ENCODE assay signal across 8 cellular contexts in genomic region chr6:1596088-1596852, GRCh38. TPM values are rescaled to one million over a fixed set of nuclear protein-coding genes. Genes with fewer than 3 reads are reported as not detected.
DNase-seq lines count a peak whose midpoint lies in the region; ATAC-seq and TF ChIP-seq lines count a peak whose summit lies in the region.

No MANE protein-coding gene starts in this region.

- no peaks in the 10 kb centered on the region for H3K9me3 ChIP-seq in OCI-LY1 (ENCODE audit: low read length)
- no peaks in the 10 kb centered on the region for H3K9me3 ChIP-seq in neuron (ENCODE audit: low read length)
- H3K9me3 ChIP-seq in thyroid gland: no peaks in the 10 kb centered on the region

- H3K4me3 ChIP-seq in OCI-LY1 (ENCODE audit: low read depth, low read length, poor library complexity, severe bottlenecking) (no peak overlapping the region), fibroblast of pulmonary artery (replicated peaks; ENCODE audit: low read depth, low read length) (peak overlapping the region; percentile 40), neuron (ENCODE audit: low read length) (peak overlapping the region; percentile 34), thyroid gland (replicated peaks in 1 of 3) (no peak overlapping the region)

- H3K27ac ChIP-seq in OCI-LY1 (ENCODE audit: low read depth, low read length, poor library complexity, severe bottlenecking) (no peak overlapping the region), thyroid gland (no peak overlapping the region)

- DNase-seq in EH (ENCODE audit: low read depth) (peak; percentile 58), fibroblast of pulmonary artery (ENCODE audit: low read depth) (peak; percentile 60), thyroid gland (peak; percentile 64 to 76), globus pallidus (ENCODE audit: low spot score) (no peak)
- peak; percentile 68 to 78 for DNase-seq in activated T-cell treated with anti-CD3 and anti-CD28 coated beads, Interleukin-2, amount 50 U/mL, for 48 hours

- no peaks in the 10 kb centered on the region for H4K20me1 ChIP-seq in OCI-LY1 (ENCODE audit: insufficient read depth, low read length)

- H3K4me1 ChIP-seq in OCI-LY1 (ENCODE audit: insufficient read depth, low read length, severe bottlenecking): no peaks in the 10 kb centered on the region
- H3K4me1 ChIP-seq in neuron (ENCODE audit: insufficient read depth, low read length): peaks cover 9% of the 10 kb centered on the region
- H3K4me1 ChIP-seq in thyroid gland: peaks cover 0 to 7% of the 10 kb centered on the region in 2 donors

- H3K27me3 ChIP-seq in OCI-LY1 (ENCODE audit: insufficient read depth, low read length): peaks cover 12% of the 10 kb centered on the region; the same call in 1 of the 2 replicates
- peaks cover 8% of the 10 kb centered on the region for H3K27me3 ChIP-seq in neuron (ENCODE audit: insufficient read depth, low read length)
- peaks cover 4% of the 10 kb centered on the region for H3K27me3 ChIP-seq in thyroid gland

- H3K4me2 ChIP-seq in OCI-LY1 (ENCODE audit: low read length): no peak overlapping the region

- no peaks in the 10 kb centered on the region for H3K9me2 ChIP-seq in OCI-LY1 (ENCODE audit: low read depth, low read length)

- TF ChIP-seq CTCF in OCI-LY1 (IDR thresholded peaks at IDR 0.05; ENCODE audit: low read length): peak; percentile 95
- peak; percentile 79 for TF ChIP-seq CTCF in fibroblast of pulmonary artery (IDR thresholded peaks at IDR 0.05; ENCODE audit: low read length, missing control alignments)
- TF ChIP-seq CTCF in thyroid gland (IDR thresholded peaks at IDR 0.05): peak; percentile 86 to 96 (median 92)

- peak; percentile 61 for ATAC-seq in HG02759 (IDR thresholded peaks at IDR 0.05; ENCODE audit: unreplicated experiment)

- H3F3A ChIP-seq in OCI-LY1 (ENCODE audit: insufficient read depth, low read length): no peaks in the 10 kb centered on the region

- 17 to 28% methylated on average over 19 to 24 of the region's 25 CpGs for WGBS in thyroid gland, 2 donors

- intact Hi-C loops in thyroid gland (cut with DNase I): loop anchor here (2.0 to 10.0 kb wide), 4 partner anchors 509 to 1036 kb away; no protein-coding TSS in a partner anchor

- no peak overlapping the region for H2AFZ ChIP-seq in OCI-LY1 (ENCODE audit: low read length)
- H2AFZ ChIP-seq in neuron (ENCODE audit: low read depth, low read length): peak overlapping the region; percentile 60

- no peak overlapping the region for H3K9ac ChIP-seq in OCI-LY1 (ENCODE audit: low read length)

- H3K79me2 ChIP-seq in OCI-LY1 (ENCODE audit: insufficient read depth, low read length): no peaks in the 10 kb centered on the region

- TF ChIP-seq POLR2A in thyroid gland (IDR thresholded peaks at IDR 0.05): no peak

- H3K36me3 ChIP-seq in OCI-LY1 (ENCODE audit: insufficient read depth, low read length) (no peaks in the 10 kb centered on the region), neuron (ENCODE audit: insufficient read depth, low read length) (no peaks in the 10 kb centered on the region), thyroid gland (no peaks in the 10 kb centered on the region)

RNA-seq across cellular contexts. Expression of gene FOXC1, which starts 13.4 kb away (rescaled TPM):
- 1 to 10 TPM; 3.8 to 8.1 (median 5.5) TPM for total RNA-seq in thyroid gland

Comparison
In these comparisons a context has a peak if more than half of its experiments do, and no peak if none do; other contexts are left out.
1. H3K4me3 ChIP-seq: peak in fibroblast of pulmonary artery (single experiment) and neuron (single experiment); none in OCI-LY1 (single experiment) and thyroid gland (0 of 3).
2. Peak in every context shown above with its lines, with median percentiles within 50 percentile points of each other: CTCF ChIP-seq.